Comparison of ENCODE assay signal across 9 cellular contexts in genomic region chr6:3457710-3458605, GRCh38. TPM values are rescaled to one million over a fixed set of nuclear protein-coding genes. Genes with fewer than 3 reads are reported as not detected.
DNase-seq lines count a peak whose midpoint lies in the region; ATAC-seq, FAIRE-seq and TF ChIP-seq lines count a peak whose summit lies in the region.
"Had no signal": no experiment of that assay in that cellular context is flagged by ENCODE, and none has a peak within 500 bp of the region (broad histone marks: within the 10 kb centered on the region; RNA-seq: fewer than 3 reads in every experiment).

No MANE protein-coding gene starts in this region.

- POLR2A ChIA-PET in A549 (lab: Yijun Ruan, JAX) (no interaction called here), T-cell (lab: Charles Lee) (no interaction called here)

- TF ChIP-seq EP300 in A549 (IDR thresholded peaks at IDR 0.05): no peak

- DNase-seq in A549 (ENCODE audit: low read depth in 1 of 2, low spot score in 1 of 2) (peak in 1 of 2 experiments; percentile 63), T-cell (peak in 11 of 34 experiments; percentile 9 to 27 (median 15)), memory B cell (ENCODE audit: low spot score in 2 of 2) (no peak), testis (peak; percentile 28), HCEC 1CT (no peak), urothelium cell line (ENCODE audit: low spot score) (no peak)

- peak overlapping the region; percentile 89 to 97 for H3K27ac ChIP-seq in A549
- no peak overlapping the region for H3K27ac ChIP-seq in HUES64 (ENCODE audit: low read depth, low read length)
- H3K27ac ChIP-seq in duodenal mucosa (ENCODE audit: low read depth, low read length): no peak overlapping the region
- H3K27ac ChIP-seq in testis: no peak overlapping the region

- H3K27me3 Mint-ChIP-seq in T-cell (peaks cover 7 to 20% of the 10 kb centered on the region in 2 donors), memory B cell (peaks cover 6% of the 10 kb centered on the region)

- H3K9ac ChIP-seq in HUES64 (ENCODE audit: low read depth, low read length) (peak overlapping the region; percentile 52; the same call in 1 of the 2 replicates), duodenal mucosa (ENCODE audit: low read depth in 1 of 2, low read length in 2 of 2) (peak overlapping the region; percentile 45 to 65)

- H3K27me3 ChIP-seq in HUES64 (ENCODE audit: insufficient read depth, low read length) (peaks cover 60% of the 10 kb centered on the region), duodenal mucosa (ENCODE audit: control insufficient read depth in 1 of 2, insufficient read depth in 2 of 2, low read length in 2 of 2) (peaks cover 11 to 16% of the 10 kb centered on the region in 2 donors), testis (no peaks in the 10 kb centered on the region)

- 37% methylated on average over 28 of the region's 29 CpGs for WGBS in A549 (ENCODE audit: missing lambda C conversion rate)
- 13% methylated on average over 29 of the region's 29 CpGs for WGBS in HUES64
- 13 to 17% methylated on average over 29 of the region's 29 CpGs for WGBS in testis, 2 donors

- peak overlapping the region; percentile 95 for H3K4me3 ChIP-seq in A549
- H3K4me3 ChIP-seq in HUES64 (ENCODE audit: low read length): peak overlapping the region; percentile 67
- peak overlapping the region; percentile 71 to 82 for H3K4me3 ChIP-seq in duodenal mucosa (ENCODE audit: low read depth in 1 of 2, low read length in 2 of 2)
- peak overlapping the region; percentile 50 to 54 for H3K4me3 ChIP-seq in testis

- H3K9me3 Mint-ChIP-seq in T-cell (no peaks in the 10 kb centered on the region), memory B cell (no peaks in the 10 kb centered on the region)

- TF ChIP-seq POLR2A in A549 (IDR thresholded peaks at IDR 0.05; ENCODE audit: low read length): no peak
- TF ChIP-seq POLR2A in testis (IDR thresholded peaks at IDR 0.05): no peak

- H3K4me2 ChIP-seq in A549: peak overlapping the region; percentile 86

- CTCF ChIA-PET in A549 (lab: Yijun Ruan, JAX) (interaction anchor here (0.6 to 2.8 kb wide), 6 partner anchors 36 to 475 kb away, joined by 3 to 8 read pairs (median 4); no protein-coding TSS in a partner anchor), T-cell (lab: Charles Lee) (interaction anchor here (0.6 to 1.5 kb wide), 9 partner anchors 15 to 560 kb away, joined by 3 to 5 read pairs (median 3); no protein-coding TSS in a partner anchor)

- no peak for TF ChIP-seq RAD21 in A549 (conservative IDR thresholded peaks at IDR 0.05 in 1 of 2, IDR thresholded peaks at IDR 0.05 in 1 of 2)

- peak overlapping the region; percentile 5 to 56 for H3K27ac Mint-ChIP-seq in T-cell
- H3K27ac Mint-ChIP-seq in memory B cell: peak overlapping the region; percentile 8

- no peaks in the 10 kb centered on the region for H3K36me3 Mint-ChIP-seq in T-cell
- no peaks in the 10 kb centered on the region for H3K36me3 Mint-ChIP-seq in memory B cell

- no peak for TF ChIP-seq CTCF in A549 (IDR thresholded peaks at IDR 0.05)
- TF ChIP-seq CTCF in testis (IDR thresholded peaks at IDR 0.05): no peak

- ATAC-seq in A549: peak; percentile 71 to 77
- ATAC-seq in T-cell (replicated peaks in 1 of 4): no peak
- no peak for ATAC-seq in memory B cell (ENCODE audit: low read depth)

- H3K4me1 ChIP-seq in A549: peaks cover 33% of the 10 kb centered on the region
- peaks cover 36% of the 10 kb centered on the region for H3K4me1 ChIP-seq in HUES64 (ENCODE audit: insufficient read depth, low read length)
- H3K4me1 ChIP-seq in duodenal mucosa (ENCODE audit: control insufficient read depth in 1 of 2, insufficient read depth in 2 of 2, low read length in 2 of 2): peaks cover 10 to 20% of the 10 kb centered on the region in 2 donors
- H3K4me1 ChIP-seq in testis: peaks cover 9% of the 10 kb centered on the region

- H3K4me3 Mint-ChIP-seq in T-cell (peak overlapping the region; percentile 79 to 93 (median 79)), memory B cell (peak overlapping the region; percentile 82)

- intact Hi-C loops in testis (cut with DNase I; ENCODE audit: low total_unique reads): loop anchor here (10.0 kb wide), 1 partner anchor 173 kb away; no protein-coding TSS in a partner anchor

- H3K4me1 Mint-ChIP-seq in T-cell (peaks cover 7 to 9% (median 8%) of the 10 kb centered on the region in 3 donors), memory B cell (peaks cover 5% of the 10 kb centered on the region)

- H3K36me3 ChIP-seq in HUES64 (ENCODE audit: insufficient read depth, low read length) (no peaks in the 10 kb centered on the region), duodenal mucosa (ENCODE audit: control insufficient read depth in 1 of 2, insufficient read depth in 2 of 2, low read length in 2 of 2) (no peaks in the 10 kb centered on the region), testis (ENCODE audit: low read depth, missing control alignments) (no peaks in the 10 kb centered on the region)

- FAIRE-seq in A549 (lab: Jason Lieb, UNC) (no peak), urothelium cell line (lab: Jason Lieb, UNC) (no peak)
- FAIRE-seq: colon had no signal

- H3K9me3 ChIP-seq in A549 (no peaks in the 10 kb centered on the region), HUES64 (ENCODE audit: insufficient read depth, low read depth, low read length) (no peaks in the 10 kb centered on the region), duodenal mucosa (ENCODE audit: control insufficient read depth in 1 of 2, low read length in 2 of 2) (no peaks in the 10 kb centered on the region), testis (no peaks in the 10 kb centered on the region)

TF ChIP-seq in A549, 52 proteins besides CTCF, POLR2A, EP300 and RAD21:
- TF ChIP-seq MAX (IDR thresholded peaks at IDR 0.05): peak; percentile 28; the same call in 1 of the 2 replicates
- no peak for TF ChIP-seq RARB (CRISPR knock-in tag; IDR thresholded peaks at IDR 0.05)

RNA-seq across cellular contexts. Expression of gene SLC22A23, which starts 1.1 kb away (rescaled TPM):
- polyA plus RNA-seq in A549 (2011; rRNA removed): 4.4 and 9.3 TPM in 2 replicates
- 3.0 and 3.9 TPM in 2 replicates for polyA plus RNA-seq in A549 (2012; cell fraction: cytosol; rRNA removed)
- 5.0 and 7.8 TPM in 2 replicates for polyA plus RNA-seq in A549 (2012; cell fraction: nucleus; rRNA removed)
- 5.1 to 6.3 TPM (median 6.2 TPM) in 3 replicates for polyA plus RNA-seq in A549 (2017; fragmentation: RNase III; extraction: RNeasy Plus Mini Kit Qiagen cat#74134 plus additional on column Dnase treatment)
- polyA minus RNA-seq in A549 (2011; rRNA and poly(A)+ RNA removed): 11.4 and 14.7 TPM in 2 replicates
- 11.7 TPM for polyA plus RNA-seq in HUES64 (2013, experiment 1 of 2)
- polyA plus RNA-seq in HUES64 (2013, experiment 2 of 2): 12.4 TPM
- total RNA-seq in T-cell: 10 to 100 TPM in 3 of 5 donors, 1 to 10 TPM in 2; 6.2 to 14.8 (median 12.1) TPM
- total RNA-seq in testis: 10 to 100 TPM in 1 of 2 donors, 1 to 10 TPM in 1; 9.0 to 14.9 TPM
- polyA plus RNA-seq in testis (ENCODE audit: insufficient read depth, low read depth, low replicate concordance): 20.9 TPM

Comparison
In these comparisons a context has a peak if more than half of its experiments do, and no peak if none do; other contexts are left out.
1. ATAC-seq: peak in A549 (2 of 2); none in T-cell (0 of 4) and memory B cell (single experiment).
2. H3K27ac ChIP-seq: peak in A549 (2 of 2); none in HUES64 (single experiment), duodenal mucosa (single experiment) and testis (0 of 2).
3. Peak in every context shown above with its lines, with median percentiles within 50 percentile points of each other: H3K4me3 ChIP-seq.